In genomic region chr15:74873036-74873755, GRCh38 we compare ENCODE assay signal across 8 cellular contexts. TPM values are rescaled to one million over a fixed set of nuclear protein-coding genes. Genes with fewer than 3 reads are reported as not detected.
A peak's percentile ranks its signal among the peaks of the same experiment; 100 is the strongest.
DNase-seq lines count a peak whose midpoint lies in the region; ATAC-seq and TF ChIP-seq lines count a peak whose summit lies in the region.

Gene SCAMP2 (minus strand): TSS chr15:74873365. CDS start chr15:74873255, 110 bp downstream.

- H3K27ac ChIP-seq in WERI-Rb-1: peak within 1 kb of the TSS; percentile 98
- peak within 1 kb of the TSS; percentile 91 to 97 for H3K27ac ChIP-seq in breast epithelium
- no peak within 1 kb of the TSS for H3K27ac ChIP-seq in iPS-20b (ENCODE audit: low read length)
- H3K27ac ChIP-seq in skin epidermis: peak within 1 kb of the TSS; percentile 80 to 98 (median 93)

- ATAC-seq in GM18909 (IDR thresholded peaks at IDR 0.05; ENCODE audit: poor library complexity, unreplicated experiment): peak; percentile 84
- ATAC-seq in HG03159 (IDR thresholded peaks at IDR 0.05; ENCODE audit: unreplicated experiment): peak; percentile 79

- H3K9me3 ChIP-seq in WERI-Rb-1 (ENCODE audit: severe bottlenecking) (no peaks in the 10 kb centered on the region), breast epithelium (no peaks in the 10 kb centered on the region), iPS-20b (ENCODE audit: insufficient read depth, low read depth, low read length) (no peaks in the 10 kb centered on the region)

- intact Hi-C loops in breast epithelium (cut with DNase I; ENCODE audit: low total_unique reads): no loop called here

- H3K36me3 ChIP-seq in WERI-Rb-1: peaks cover 13% of the 10 kb centered on the region
- H3K36me3 ChIP-seq in breast epithelium: no peaks in the 10 kb centered on the region
- H3K36me3 ChIP-seq in iPS-20b (ENCODE audit: insufficient read depth, low read depth, low read length): peaks cover 14% of the 10 kb centered on the region

- H3K4me3 ChIP-seq in WERI-Rb-1 (ENCODE audit: low read depth, low read length): peak within 1 kb of the TSS; percentile 85
- peak within 1 kb of the TSS; percentile 64 to 94 (median 64) for H3K4me3 ChIP-seq in breast epithelium
- H3K4me3 ChIP-seq in iPS-20b (ENCODE audit: low read length): peak within 1 kb of the TSS; percentile 87
- peak within 1 kb of the TSS; percentile 42 to 73 (median 62) for H3K4me3 ChIP-seq in skin epidermis

- H3K4me1 ChIP-seq in breast epithelium: peaks cover 0 to 32% of the 10 kb centered on the region in 2 donors
- peaks cover 5% of the 10 kb centered on the region for H3K4me1 ChIP-seq in iPS-20b (ENCODE audit: insufficient read depth, low read length)

- DNase-seq in AG08395 (ENCODE audit: low spot score): peak; percentile 98
- peak; percentile 92 for DNase-seq in NCI-H2227 (lab: John Stamatoyannopoulos, UW; ENCODE audit: unreplicated experiment)
- peak; percentile 95 for DNase-seq in WERI-Rb-1
- DNase-seq in breast epithelium (ENCODE audit: low spot score in 2 of 2): peak; percentile 90 to 92

- H3K27me3 ChIP-seq in WERI-Rb-1 (ENCODE audit: insufficient read depth, low read depth, severe bottlenecking): no peaks in the 10 kb centered on the region
- H3K27me3 ChIP-seq in breast epithelium: no peaks in the 10 kb centered on the region
- H3K27me3 ChIP-seq in iPS-20b (ENCODE audit: insufficient read depth, low read length): no peaks in the 10 kb centered on the region

- TF ChIP-seq CTCF in WERI-Rb-1 (IDR thresholded peaks at IDR 0.05; ENCODE audit: low read depth, low read length): no peak
- no peak for TF ChIP-seq CTCF in breast epithelium (IDR thresholded peaks at IDR 0.05)

- peak within 1 kb of the TSS; percentile 87 for H3K9ac ChIP-seq in iPS-20b (ENCODE audit: low read depth, low read length)

- peak; percentile 44 for TF ChIP-seq POLR2A in breast epithelium (IDR thresholded peaks at IDR 0.05)

RNA-seq across cellular contexts. Expression of gene SCAMP2, which starts in this region (rescaled TPM):
- total RNA-seq in breast epithelium: 10 to 100 TPM; 49.5 to 71.4 (median 69.4) TPM
